In genomic region chr19:18306903-18307681, GRCh38 we compare ENCODE assay signal across 1 cellular context.
TF ChIP-seq lines count a peak whose summit lies in the region.

No MANE protein-coding gene starts in this region.

TF ChIP-seq in IMR-90, 13 proteins besides CTCF, POLR2A, EP300 and RAD21 (continued from another document):
- no peak for TF ChIP-seq ELK1 (IDR thresholded peaks at IDR 0.05; ENCODE audit: borderline replicate concordance, low read depth, low read length)
- no peak for TF ChIP-seq FOS (IDR thresholded peaks at IDR 0.05; ENCODE audit: low read depth, low read length)
- TF ChIP-seq MXI1 (IDR thresholded peaks at IDR 0.05; ENCODE audit: borderline replicate concordance, low read depth, low read length) = no peak
- TF ChIP-seq CEBPB (IDR thresholded peaks at IDR 0.05; ENCODE audit: low read depth, low read length) = no peak
TF ChIP-seq in IMR-90: peak in this region for 0.
